In the genomic region with DNA sequence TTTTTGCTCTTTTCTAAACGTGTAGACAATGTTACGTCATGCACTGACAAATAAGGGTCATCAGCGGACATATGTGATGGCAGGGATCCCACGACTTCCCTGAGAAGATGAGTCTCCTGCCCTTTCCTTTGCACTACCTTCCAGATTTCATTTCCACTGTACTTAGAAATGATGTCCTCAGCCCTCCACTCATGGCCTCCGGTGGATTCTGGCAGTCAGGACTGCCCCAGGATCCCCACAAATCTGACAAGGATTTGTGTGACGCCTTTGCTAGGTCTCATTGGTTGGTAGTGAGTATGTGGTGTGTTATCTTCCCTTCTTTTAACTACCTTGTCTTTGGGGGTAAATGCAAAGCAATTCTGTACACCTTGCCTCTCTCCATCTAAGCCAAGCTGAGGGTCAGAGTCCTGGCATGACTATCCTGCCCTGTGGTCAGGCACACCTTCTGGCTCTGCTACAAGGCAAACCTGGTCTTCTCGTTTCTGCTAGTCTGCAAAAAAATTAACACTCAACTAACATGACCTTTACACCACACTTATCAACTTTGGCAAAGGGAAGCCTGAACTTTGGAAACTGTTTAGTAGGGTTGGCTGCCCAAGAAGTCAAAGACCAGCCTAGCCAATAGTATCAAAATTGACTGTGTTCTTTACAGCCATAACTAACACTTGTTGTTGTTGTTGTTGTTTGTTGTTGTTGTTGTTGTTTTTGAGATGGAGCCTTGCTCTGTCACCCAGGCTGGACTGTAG, we compare ENCODE assay signal across 1 cellular context.
TF ChIP-seq lines count a peak whose summit lies in the region.

No MANE protein-coding gene starts in this region.

TF ChIP-seq in HepG2, 621 proteins besides CTCF, POLR2A, EP300 and RAD21 (continued from another document):
- TF ChIP-seq, protein P1, sequence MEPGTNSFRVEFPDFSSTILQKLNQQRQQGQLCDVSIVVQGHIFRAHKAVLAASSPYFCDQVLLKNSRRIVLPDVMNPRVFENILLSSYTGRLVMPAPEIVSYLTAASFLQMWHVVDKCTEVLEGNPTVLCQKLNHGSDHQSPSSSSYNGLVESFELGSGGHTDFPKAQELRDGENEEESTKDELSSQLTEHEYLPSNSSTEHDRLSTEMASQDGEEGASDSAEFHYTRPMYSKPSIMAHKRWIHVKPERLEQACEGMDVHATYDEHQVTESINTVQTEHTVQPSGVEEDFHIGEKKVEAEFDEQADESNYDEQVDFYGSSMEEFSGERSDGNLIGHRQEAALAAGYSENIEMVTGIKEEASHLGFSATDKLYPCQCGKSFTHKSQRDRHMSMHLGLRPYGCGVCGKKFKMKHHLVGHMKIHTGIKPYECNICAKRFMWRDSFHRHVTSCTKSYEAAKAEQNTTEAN (CRISPR knock-in tag; conservative IDR thresholded peaks at IDR 0.05), result no peak
- TF ChIP-seq, protein P2, sequence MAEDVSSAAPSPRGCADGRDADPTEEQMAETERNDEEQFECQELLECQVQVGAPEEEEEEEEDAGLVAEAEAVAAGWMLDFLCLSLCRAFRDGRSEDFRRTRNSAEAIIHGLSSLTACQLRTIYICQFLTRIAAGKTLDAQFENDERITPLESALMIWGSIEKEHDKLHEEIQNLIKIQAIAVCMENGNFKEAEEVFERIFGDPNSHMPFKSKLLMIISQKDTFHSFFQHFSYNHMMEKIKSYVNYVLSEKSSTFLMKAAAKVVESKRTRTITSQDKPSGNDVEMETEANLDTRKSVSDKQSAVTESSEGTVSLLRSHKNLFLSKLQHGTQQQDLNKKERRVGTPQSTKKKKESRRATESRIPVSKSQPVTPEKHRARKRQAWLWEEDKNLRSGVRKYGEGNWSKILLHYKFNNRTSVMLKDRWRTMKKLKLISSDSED (CRISPR knock-in tag; IDR thresholded peaks at IDR 0.05), result no peak
- no peak for TF ChIP-seq ZNF619 (CRISPR knock-in tag; IDR thresholded peaks at IDR 0.05)
- no peak for TF ChIP-seq NAIF1 (CRISPR knock-in tag; IDR thresholded peaks at IDR 0.05; ENCODE audit: borderline replicate concordance)
- TF ChIP-seq ZFP1 (CRISPR knock-in tag; IDR thresholded peaks at IDR 0.05), result no peak
- TF ChIP-seq, protein P3, sequence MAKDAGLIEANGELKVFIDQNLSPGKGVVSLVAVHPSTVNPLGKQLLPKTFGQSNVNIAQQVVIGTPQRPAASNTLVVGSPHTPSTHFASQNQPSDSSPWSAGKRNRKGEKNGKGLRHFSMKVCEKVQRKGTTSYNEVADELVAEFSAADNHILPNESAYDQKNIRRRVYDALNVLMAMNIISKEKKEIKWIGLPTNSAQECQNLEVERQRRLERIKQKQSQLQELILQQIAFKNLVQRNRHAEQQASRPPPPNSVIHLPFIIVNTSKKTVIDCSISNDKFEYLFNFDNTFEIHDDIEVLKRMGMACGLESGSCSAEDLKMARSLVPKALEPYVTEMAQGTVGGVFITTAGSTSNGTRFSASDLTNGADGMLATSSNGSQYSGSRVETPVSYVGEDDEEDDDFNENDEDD (CRISPR knock-in tag; IDR thresholded peaks at IDR 0.05; ENCODE audit: borderline replicate concordance), result no peak
- TF ChIP-seq, protein P4, sequence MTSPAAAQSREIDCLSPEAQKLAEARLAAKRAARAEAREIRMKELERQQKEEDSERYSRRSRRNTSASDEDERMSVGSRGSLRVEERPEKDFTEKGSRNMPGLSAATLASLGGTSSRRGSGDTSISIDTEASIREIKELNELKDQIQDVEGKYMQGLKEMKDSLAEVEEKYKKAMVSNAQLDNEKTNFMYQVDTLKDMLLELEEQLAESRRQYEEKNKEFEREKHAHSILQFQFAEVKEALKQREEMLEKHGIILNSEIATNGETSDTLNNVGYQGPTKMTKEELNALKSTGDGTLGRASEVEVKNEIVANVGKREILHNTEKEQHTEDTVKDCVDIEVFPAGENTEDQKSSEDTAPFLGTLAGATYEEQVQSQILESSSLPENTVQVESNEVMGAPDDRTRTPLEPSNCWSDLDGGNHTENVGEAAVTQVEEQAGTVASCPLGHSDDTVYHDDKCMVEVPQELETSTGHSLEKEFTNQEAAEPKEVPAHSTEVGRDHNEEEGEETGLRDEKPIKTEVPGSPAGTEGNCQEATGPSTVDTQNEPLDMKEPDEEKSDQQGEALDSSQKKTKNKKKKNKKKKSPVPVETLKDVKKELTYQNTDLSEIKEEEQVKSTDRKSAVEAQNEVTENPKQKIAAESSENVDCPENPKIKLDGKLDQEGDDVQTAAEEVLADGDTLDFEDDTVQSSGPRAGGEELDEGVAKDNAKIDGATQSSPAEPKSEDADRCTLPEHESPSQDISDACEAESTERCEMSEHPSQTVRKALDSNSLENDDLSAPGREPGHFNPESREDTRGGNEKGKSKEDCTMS (CRISPR knock-in tag; conservative IDR thresholded peaks at IDR 0.05), result no peak
- TF ChIP-seq, protein P5, sequence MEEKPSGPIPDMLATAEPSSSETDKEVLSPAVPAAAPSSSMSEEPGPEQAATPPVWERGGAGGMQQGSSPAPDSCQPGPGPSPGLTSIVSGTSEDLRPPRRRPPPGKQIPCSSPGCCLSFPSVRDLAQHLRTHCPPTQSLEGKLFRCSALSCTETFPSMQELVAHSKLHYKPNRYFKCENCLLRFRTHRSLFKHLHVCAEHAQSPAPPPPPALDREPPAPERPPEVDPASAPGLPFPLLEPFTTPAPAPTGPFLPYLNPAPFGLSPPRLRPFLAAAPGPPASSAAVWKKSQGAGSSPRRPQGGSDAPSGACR (CRISPR knock-in tag; IDR thresholded peaks at IDR 0.05), result no peak
- TF ChIP-seq, protein P6, sequence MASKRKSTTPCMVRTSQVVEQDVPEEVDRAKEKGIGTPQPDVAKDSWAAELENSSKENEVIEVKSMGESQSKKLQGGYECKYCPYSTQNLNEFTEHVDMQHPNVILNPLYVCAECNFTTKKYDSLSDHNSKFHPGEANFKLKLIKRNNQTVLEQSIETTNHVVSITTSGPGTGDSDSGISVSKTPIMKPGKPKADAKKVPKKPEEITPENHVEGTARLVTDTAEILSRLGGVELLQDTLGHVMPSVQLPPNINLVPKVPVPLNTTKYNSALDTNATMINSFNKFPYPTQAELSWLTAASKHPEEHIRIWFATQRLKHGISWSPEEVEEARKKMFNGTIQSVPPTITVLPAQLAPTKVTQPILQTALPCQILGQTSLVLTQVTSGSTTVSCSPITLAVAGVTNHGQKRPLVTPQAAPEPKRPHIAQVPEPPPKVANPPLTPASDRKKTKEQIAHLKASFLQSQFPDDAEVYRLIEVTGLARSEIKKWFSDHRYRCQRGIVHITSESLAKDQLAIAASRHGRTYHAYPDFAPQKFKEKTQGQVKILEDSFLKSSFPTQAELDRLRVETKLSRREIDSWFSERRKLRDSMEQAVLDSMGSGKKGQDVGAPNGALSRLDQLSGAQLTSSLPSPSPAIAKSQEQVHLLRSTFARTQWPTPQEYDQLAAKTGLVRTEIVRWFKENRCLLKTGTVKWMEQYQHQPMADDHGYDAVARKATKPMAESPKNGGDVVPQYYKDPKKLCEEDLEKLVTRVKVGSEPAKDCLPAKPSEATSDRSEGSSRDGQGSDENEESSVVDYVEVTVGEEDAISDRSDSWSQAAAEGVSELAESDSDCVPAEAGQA (IDR thresholded peaks at IDR 0.05; ENCODE audit: low read depth), result no peak
- TF ChIP-seq, protein P6 (CRISPR knock-in tag; IDR thresholded peaks at IDR 0.05; ENCODE audit: borderline replicate concordance), result no peak
- TF ChIP-seq ZBTB7B (CRISPR knock-in tag; IDR thresholded peaks at IDR 0.05), result no peak
- no peak for TF ChIP-seq ZNF652 (CRISPR knock-in tag; IDR thresholded peaks at IDR 0.05; ENCODE audit: borderline replicate concordance, low read depth)
- TF ChIP-seq, protein P7, sequence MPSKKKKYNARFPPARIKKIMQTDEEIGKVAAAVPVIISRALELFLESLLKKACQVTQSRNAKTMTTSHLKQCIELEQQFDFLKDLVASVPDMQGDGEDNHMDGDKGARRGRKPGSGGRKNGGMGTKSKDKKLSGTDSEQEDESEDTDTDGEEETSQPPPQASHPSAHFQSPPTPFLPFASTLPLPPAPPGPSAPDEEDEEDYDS (CRISPR knock-in tag; IDR thresholded peaks at IDR 0.05), result no peak
- no peak for TF ChIP-seq JUND (CRISPR knock-in tag; IDR thresholded peaks at IDR 0.05)
- no peak for TF ChIP-seq RBAK (CRISPR knock-in tag; IDR thresholded peaks at IDR 0.05)
- TF ChIP-seq PRMT3 (CRISPR knock-in tag; IDR thresholded peaks at IDR 0.05; ENCODE audit: borderline replicate concordance, low read depth), result no peak
- TF ChIP-seq, protein P8, sequence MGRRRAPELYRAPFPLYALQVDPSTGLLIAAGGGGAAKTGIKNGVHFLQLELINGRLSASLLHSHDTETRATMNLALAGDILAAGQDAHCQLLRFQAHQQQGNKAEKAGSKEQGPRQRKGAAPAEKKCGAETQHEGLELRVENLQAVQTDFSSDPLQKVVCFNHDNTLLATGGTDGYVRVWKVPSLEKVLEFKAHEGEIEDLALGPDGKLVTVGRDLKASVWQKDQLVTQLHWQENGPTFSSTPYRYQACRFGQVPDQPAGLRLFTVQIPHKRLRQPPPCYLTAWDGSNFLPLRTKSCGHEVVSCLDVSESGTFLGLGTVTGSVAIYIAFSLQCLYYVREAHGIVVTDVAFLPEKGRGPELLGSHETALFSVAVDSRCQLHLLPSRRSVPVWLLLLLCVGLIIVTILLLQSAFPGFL (CRISPR knock-in tag; IDR thresholded peaks at IDR 0.05), result no peak
- TF ChIP-seq, protein P9, sequence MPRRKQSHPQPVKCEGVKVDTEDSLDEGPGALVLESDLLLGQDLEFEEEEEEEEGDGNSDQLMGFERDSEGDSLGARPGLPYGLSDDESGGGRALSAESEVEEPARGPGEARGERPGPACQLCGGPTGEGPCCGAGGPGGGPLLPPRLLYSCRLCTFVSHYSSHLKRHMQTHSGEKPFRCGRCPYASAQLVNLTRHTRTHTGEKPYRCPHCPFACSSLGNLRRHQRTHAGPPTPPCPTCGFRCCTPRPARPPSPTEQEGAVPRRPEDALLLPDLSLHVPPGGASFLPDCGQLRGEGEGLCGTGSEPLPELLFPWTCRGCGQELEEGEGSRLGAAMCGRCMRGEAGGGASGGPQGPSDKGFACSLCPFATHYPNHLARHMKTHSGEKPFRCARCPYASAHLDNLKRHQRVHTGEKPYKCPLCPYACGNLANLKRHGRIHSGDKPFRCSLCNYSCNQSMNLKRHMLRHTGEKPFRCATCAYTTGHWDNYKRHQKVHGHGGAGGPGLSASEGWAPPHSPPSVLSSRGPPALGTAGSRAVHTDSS (CRISPR knock-in tag; conservative IDR thresholded peaks at IDR 0.05), result no peak
- TF ChIP-seq, protein P10, sequence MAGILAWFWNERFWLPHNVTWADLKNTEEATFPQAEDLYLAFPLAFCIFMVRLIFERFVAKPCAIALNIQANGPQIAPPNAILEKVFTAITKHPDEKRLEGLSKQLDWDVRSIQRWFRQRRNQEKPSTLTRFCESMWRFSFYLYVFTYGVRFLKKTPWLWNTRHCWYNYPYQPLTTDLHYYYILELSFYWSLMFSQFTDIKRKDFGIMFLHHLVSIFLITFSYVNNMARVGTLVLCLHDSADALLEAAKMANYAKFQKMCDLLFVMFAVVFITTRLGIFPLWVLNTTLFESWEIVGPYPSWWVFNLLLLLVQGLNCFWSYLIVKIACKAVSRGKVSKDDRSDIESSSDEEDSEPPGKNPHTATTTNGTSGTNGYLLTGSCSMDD (CRISPR knock-in tag; IDR thresholded peaks at IDR 0.05), result no peak
- TF ChIP-seq ZNF589 (CRISPR knock-in tag; conservative IDR thresholded peaks at IDR 0.05), result no peak
- no peak for TF ChIP-seq CC2D1A (CRISPR knock-in tag; IDR thresholded peaks at IDR 0.05)
- no peak for TF ChIP-seq ZBTB21 (CRISPR knock-in tag; IDR thresholded peaks at IDR 0.05)
